ENCODE assay signal across 18 cellular contexts in genomic region chr6:157108923-157109322, GRCh38.
A peak's percentile ranks its signal among the peaks of the same experiment; 100 is the strongest.
DNase-seq lines count a peak whose midpoint lies in the region; ATAC-seq and TF ChIP-seq lines count a peak whose summit lies in the region.
"Had no signal": no experiment of that assay in that cellular context is flagged by ENCODE, and none has a peak within 500 bp of the region (broad histone marks: within the 10 kb centered on the region; RNA-seq: fewer than 3 reads in every experiment).

No MANE protein-coding gene starts in this region.

- no peak overlapping the region for H2AFZ ChIP-seq in neural progenitor cell (replicated peaks)

- H3K27me3 ChIP-seq in endocrine pancreas (ENCODE audit: control insufficient read depth, insufficient read depth, low read length) (no peaks in the 10 kb centered on the region), neural progenitor cell (no peaks in the 10 kb centered on the region)

- no peaks in the 10 kb centered on the region for H3K79me2 ChIP-seq in neural progenitor cell (ENCODE audit: low read depth)

- no peak overlapping the region for H3K4me3 Mint-ChIP-seq in stimulated activated naive CD8-positive, alpha-beta T cell treated with anti-CD3 and anti-CD28 coated beads, Interleukin-15, Interleukin-2, amounts not matched to agents 100 ng/mL and 50 ng/mL, for 24 hours
- no peak overlapping the region for H3K4me3 Mint-ChIP-seq in neural progenitor cell
- no peak overlapping the region for H3K4me3 Mint-ChIP-seq in activated T-helper 2 cell treated with anti-CD3 and anti-CD28 coated beads, Interferon-gamma antibody, Interleukin-2, Interleukin-4, amounts not matched to agents 10 μg/mL and 5 μg/mL and 100 μg/mL, durations not matched to agents 14 hours and 24 hours and 36 hours (ENCODE audit: low read depth)
- H3K4me3 Mint-ChIP-seq: activated CD4-positive, alpha-beta T cell treated with anti-CD3 and anti-CD28 coated beads, Interleukin-2, amount 10 ng/mL, durations not matched to agents 7 days and 5 days; CD8-positive, alpha-beta T cell had no signal

- H3K9me3 Mint-ChIP-seq in stimulated activated naive CD8-positive, alpha-beta T cell treated with anti-CD3 and anti-CD28 coated beads, Interleukin-15, Interleukin-2, amounts not matched to agents 100 ng/mL and 50 ng/mL, for 24 hours, result no peaks in the 10 kb centered on the region
- no peaks in the 10 kb centered on the region for H3K9me3 Mint-ChIP-seq in neural progenitor cell
- H3K9me3 Mint-ChIP-seq in activated T-helper 2 cell treated with anti-CD3 and anti-CD28 coated beads, Interferon-gamma antibody, Interleukin-2, Interleukin-4, amounts not matched to agents 10 μg/mL and 5 μg/mL and 100 μg/mL, durations not matched to agents 14 hours and 24 hours and 36 hours, result peaks cover 3% of the 10 kb centered on the region
- H3K9me3 Mint-ChIP-seq: CD8-positive, alpha-beta T cell had no signal

- H3K4me1 Mint-ChIP-seq in stimulated activated naive CD8-positive, alpha-beta T cell treated with anti-CD3 and anti-CD28 coated beads, Interleukin-15, Interleukin-2, amounts not matched to agents 100 ng/mL and 50 ng/mL, for 24 hours (ENCODE audit: low read depth), result peaks cover 56% of the 10 kb centered on the region
- peaks cover 6% of the 10 kb centered on the region for H3K4me1 Mint-ChIP-seq in neural progenitor cell
- H3K4me1 Mint-ChIP-seq in activated T-helper 2 cell treated with anti-CD3 and anti-CD28 coated beads, Interferon-gamma antibody, Interleukin-2, Interleukin-4, amounts not matched to agents 10 μg/mL and 5 μg/mL and 100 μg/mL, durations not matched to agents 14 hours and 24 hours and 36 hours (ENCODE audit: low read depth), result peaks cover 57% of the 10 kb centered on the region

- H3K9ac ChIP-seq in endocrine pancreas (ENCODE audit: control insufficient read depth, insufficient read depth, low read length) (peak overlapping the region; percentile 44), neural progenitor cell (no peak overlapping the region)

- no peak for TF ChIP-seq CTCF in neural progenitor cell (IDR thresholded peaks at IDR 0.05)

- no peaks in the 10 kb centered on the region for H4K20me1 ChIP-seq in neural progenitor cell (ENCODE audit: low read depth)

- H3K27ac ChIP-seq in neural progenitor cell, result no peak overlapping the region

- no peaks in the 10 kb centered on the region for H3K27me3 Mint-ChIP-seq in stimulated activated naive CD8-positive, alpha-beta T cell treated with anti-CD3 and anti-CD28 coated beads, Interleukin-15, Interleukin-2, amounts not matched to agents 100 ng/mL and 50 ng/mL, for 24 hours
- no peaks in the 10 kb centered on the region for H3K27me3 Mint-ChIP-seq in neural progenitor cell (ENCODE audit: insufficient read depth, low read depth)
- H3K27me3 Mint-ChIP-seq in activated T-helper 2 cell treated with anti-CD3 and anti-CD28 coated beads, Interferon-gamma antibody, Interleukin-2, Interleukin-4, amounts not matched to agents 10 μg/mL and 5 μg/mL and 100 μg/mL, durations not matched to agents 14 hours and 24 hours and 36 hours (ENCODE audit: low read depth), result no peaks in the 10 kb centered on the region
- H3K27me3 Mint-ChIP-seq: activated CD4-positive, alpha-beta T cell treated with anti-CD3 and anti-CD28 coated beads, Interleukin-2, amount 10 ng/mL, durations not matched to agents 7 days and 5 days had no signal

- peaks cover 30% of the 10 kb centered on the region for H3K4me1 ChIP-seq in endocrine pancreas (ENCODE audit: control insufficient read depth, insufficient read depth, low read length)
- H3K4me1 ChIP-seq in neural progenitor cell, result peaks cover 7% of the 10 kb centered on the region

- peak overlapping the region; percentile 17 for H3K27ac Mint-ChIP-seq in stimulated activated naive CD8-positive, alpha-beta T cell treated with anti-CD3 and anti-CD28 coated beads, Interleukin-15, Interleukin-2, amounts not matched to agents 100 ng/mL and 50 ng/mL, for 24 hours
- H3K27ac Mint-ChIP-seq in neural progenitor cell, result peak overlapping the region; percentile 90
- H3K27ac Mint-ChIP-seq in activated T-helper 2 cell treated with anti-CD3 and anti-CD28 coated beads, Interferon-gamma antibody, Interleukin-2, Interleukin-4, amounts not matched to agents 10 μg/mL and 5 μg/mL and 100 μg/mL, durations not matched to agents 14 hours and 24 hours and 36 hours, result no peak overlapping the region
- H3K27ac Mint-ChIP-seq: activated CD4-positive, alpha-beta T cell treated with anti-CD3 and anti-CD28 coated beads, Interleukin-2, amount 10 ng/mL, durations not matched to agents 7 days and 5 days; CD8-positive, alpha-beta T cell had no signal

- H3K4me3 ChIP-seq in endocrine pancreas (ENCODE audit: control insufficient read depth, insufficient read depth, low read length) (peak overlapping the region; percentile 48), neural progenitor cell (no peak overlapping the region)

- H3K36me3 ChIP-seq in endocrine pancreas (ENCODE audit: control insufficient read depth, insufficient read depth, low read length) (no peaks in the 10 kb centered on the region), neural progenitor cell (no peaks in the 10 kb centered on the region)

- no peak for DNase-seq in stimulated activated naive CD8-positive, alpha-beta T cell treated with anti-CD3 and anti-CD28 coated beads, Interleukin-15, Interleukin-2, amounts not matched to agents 100 U/mL and 50 U/mL, for 24 hours
- DNase-seq in neural progenitor cell (ENCODE audit: low spot score), result no peak
- DNase-seq in activated CD4-positive, CD25-positive, alpha-beta regulatory T cell (lab: John Stamatoyannopoulos, UW), result no peak
- DNase-seq in NCI-H146 (lab: John Stamatoyannopoulos, UW), result no peak
- no peak for DNase-seq in OCI-M1 (lab: John Stamatoyannopoulos, UW)
- DNase-seq in activated T-helper 2 cell treated with anti-CD3 and anti-CD28 coated beads, Interferon-gamma antibody, Interleukin-2, Interleukin-4, amounts not matched to agents 10 μg/mL and 5 μg/mL and 100 μg/mL, durations not matched to agents 14 hours and 24 hours and 36 hours (ENCODE audit: low spot score), result no peak
- DNase-seq: activated CD4-positive, alpha-beta T cell treated with anti-CD3 and anti-CD28 coated beads, Interleukin-2, amount 10 ng/mL, durations not matched to agents 7 days and 5 days; activated CD8-positive, alpha-beta memory T cell treated with anti-CD3 and anti-CD28 coated beads, Interleukin-2, amount 50 U/mL, for 4 hours; activated gamma-delta T cell treated with Interleukin-2 at 50 U/mL for 16 hours; CD8-positive, alpha-beta T cell; central memory CD4-positive, alpha-beta T cell; DND-41; NCI-H1930; NCI-H226; occipital lobe; stimulated activated CD4-positive, alpha-beta T cell treated with anti-CD3 and anti-CD28 coated beads, Interleukin-1b, Interleukin-23, amount 100 ng/mL, for 48 hours had no signal

- intact Hi-C loops in activated T-helper 2 cell treated with anti-CD3 and anti-CD28 coated beads, Interferon-gamma antibody, Interleukin-2, Interleukin-4, amounts not matched to agents 10 μg/mL and 5 μg/mL and 100 μg/mL, durations not matched to agents 14 hours and 24 hours and 36 hours (cut with micrococcal nuclease), result loop anchor here (1.0 to 10.0 kb wide), 9 partner anchors 9 to 655 kb away; no protein-coding TSS in a partner anchor

- no peak overlapping the region for H3K4me2 ChIP-seq in neural progenitor cell

- H3K9me3 ChIP-seq in endocrine pancreas (ENCODE audit: control insufficient read depth, low read length) (no peaks in the 10 kb centered on the region), neural progenitor cell (ENCODE audit: low read depth) (no peaks in the 10 kb centered on the region)

- H3F3A ChIP-seq in neural progenitor cell (ENCODE audit: low read depth), result no peaks in the 10 kb centered on the region

- no peak for ATAC-seq in stimulated activated naive CD8-positive, alpha-beta T cell treated with anti-CD3 and anti-CD28 coated beads, Interleukin-15, Interleukin-2, amounts not matched to agents 100 U/mL and 50 U/mL, for 24 hours
- ATAC-seq: CD8-positive, alpha-beta T cell had no signal

- H3K36me3 Mint-ChIP-seq in stimulated activated naive CD8-positive, alpha-beta T cell treated with anti-CD3 and anti-CD28 coated beads, Interleukin-15, Interleukin-2, amounts not matched to agents 100 ng/mL and 50 ng/mL, for 24 hours (ENCODE audit: low read depth), result peaks cover 37% of the 10 kb centered on the region
- H3K36me3 Mint-ChIP-seq in neural progenitor cell, result peaks cover 26% of the 10 kb centered on the region
- peaks cover 46% of the 10 kb centered on the region for H3K36me3 Mint-ChIP-seq in activated T-helper 2 cell treated with anti-CD3 and anti-CD28 coated beads, Interferon-gamma antibody, Interleukin-2, Interleukin-4, amounts not matched to agents 10 μg/mL and 5 μg/mL and 100 μg/mL, durations not matched to agents 14 hours and 24 hours and 36 hours (ENCODE audit: low read depth)
